11 cellular contexts compared by ENCODE assay signal in genomic region chr3:123632161-123632655, GRCh38. TPM values are rescaled to one million over a fixed set of nuclear protein-coding genes. Genes with fewer than 3 reads are reported as not detected.
DNase-seq lines count a peak whose midpoint lies in the region; ATAC-seq and TF ChIP-seq lines count a peak whose summit lies in the region.
"Had no signal": no experiment of that assay in that cellular context is flagged by ENCODE, and none has a peak within 500 bp of the region (broad histone marks: within the 10 kb centered on the region; RNA-seq: fewer than 3 reads in every experiment).

No MANE protein-coding gene starts in this region.

- H3K9me3 ChIP-seq in PC-9 (ENCODE audit: insufficient read depth, low read depth) (0 out of 2 replicates have a peak, but pooled peaks cover 9% of the 10 kb centered on the region), esophagus squamous epithelium (no peaks in the 10 kb centered on the region), left lung (no peaks in the 10 kb centered on the region)
- H3K9me3 ChIP-seq: right lobe of liver had no signal

- POLR2A ChIA-PET in PC-9 (lab: Charles Lee; ENCODE audit: unreplicated experiment): interaction anchor here (0.6 kb wide), 1 partner anchor 45 kb away, joined by 4 read pairs; no protein-coding TSS in a partner anchor

- H3K27ac Mint-ChIP-seq in activated naive CD8-positive, alpha-beta T cell treated with anti-CD3 and anti-CD28 coated beads, Interleukin-2, amount 50 U/mL, for 24 hours: no peak overlapping the region

- intact Hi-C loops in PC-9 (cut with micrococcal nuclease; ENCODE audit: unreplicated experiment) (no loop called here), esophagus squamous epithelium (cut with DNase I) (no loop called here), left lung (cut with DNase I) (no loop called here)

- peaks cover 11% of the 10 kb centered on the region; the same call in 1 of the 2 replicates for H3F3A ChIP-seq in PC-9 (ENCODE audit: insufficient read depth, low read depth)

- TF ChIP-seq CTCF in C4-2B (conservative IDR thresholded peaks at IDR 0.05): no peak
- no peak for TF ChIP-seq CTCF in PC-9 (conservative IDR thresholded peaks at IDR 0.05)
- TF ChIP-seq CTCF in esophagus squamous epithelium (IDR thresholded peaks at IDR 0.05): no peak
- no peak for TF ChIP-seq CTCF in omental fat pad (IDR thresholded peaks at IDR 0.05)
- TF ChIP-seq CTCF in left lung (IDR thresholded peaks at IDR 0.05): no peak

- no TSS peak for BruUV-seq in PC-9 (replicated peaks; lab: Mats Ljungman, UMichigan)

- H3K27me3 Mint-ChIP-seq in activated naive CD8-positive, alpha-beta T cell treated with anti-CD3 and anti-CD28 coated beads, Interleukin-2, amount 50 U/mL, for 24 hours: peaks cover 2% of the 10 kb centered on the region

- no peak for TF ChIP-seq POLR2A in esophagus squamous epithelium (IDR thresholded peaks at IDR 0.05)

- no peak overlapping the region for H3K4me3 Mint-ChIP-seq in activated naive CD8-positive, alpha-beta T cell treated with anti-CD3 and anti-CD28 coated beads, Interleukin-2, amount 50 U/mL, for 24 hours

- H3K4me1 ChIP-seq in PC-9 (replicated peaks; ENCODE audit: insufficient read depth): peaks cover 40% of the 10 kb centered on the region
- H3K4me1 ChIP-seq in esophagus squamous epithelium: peaks cover 12 to 75% (median 19%) of the 10 kb centered on the region in 3 donors
- peaks cover 13% of the 10 kb centered on the region in 2 donors for H3K4me1 ChIP-seq in left lung

- H2AFZ ChIP-seq in PC-9: no peak overlapping the region

- H3K79me2 ChIP-seq in PC-9 (ENCODE audit: low read depth): no peaks in the 10 kb centered on the region

- peak overlapping the region; percentile 49 for H3K27ac ChIP-seq in C4-2B
- 0 out of 2 replicates have a peak overlapping the region, but pooled peaks have one; percentile 13 for H3K27ac ChIP-seq in PC-9
- peak overlapping the region in 3 of 4 donors; percentile 39 to 75 (median 47) for H3K27ac ChIP-seq in esophagus squamous epithelium
- no peak overlapping the region for H3K27ac ChIP-seq in left lung
- H3K27ac ChIP-seq: right lobe of liver had no signal

- H3K36me3 Mint-ChIP-seq in activated naive CD8-positive, alpha-beta T cell treated with anti-CD3 and anti-CD28 coated beads, Interleukin-2, amount 50 U/mL, for 24 hours (ENCODE audit: low read depth): peaks cover 5% of the 10 kb centered on the region

- peak in 1 of 2 experiments; percentile 47 for DNase-seq in PC-9
- DNase-seq in esophagus squamous epithelium (lab: John Stamatoyannopoulos, UW): no peak
- DNase-seq in omental fat pad (ENCODE audit: low spot score): no peak
- DNase-seq in NK-92 (lab: John Stamatoyannopoulos, UW; ENCODE audit: unreplicated experiment): no peak
- no peak for DNase-seq in activated naive CD8-positive, alpha-beta T cell treated with anti-CD3 and anti-CD28 coated beads, Interleukin-2, amount 50 U/mL, for 24 hours
- no peak for DNase-seq in left lung
- DNase-seq: effector memory CD4-positive, alpha-beta T cell; kidney; right lobe of liver had no signal

- 17 to 23% methylated on average over 4 to 6 of the region's 6 CpGs for WGBS in esophagus squamous epithelium, 2 donors

- ATAC-seq in omental fat pad (ENCODE audit: low FRiP score) (peak; percentile 74), left lung (no peak), HG03175 (IDR thresholded peaks at IDR 0.05; ENCODE audit: unreplicated experiment) (no peak)
- no peak for ATAC-seq in activated naive CD8-positive, alpha-beta T cell treated with anti-CD3 and anti-CD28 coated beads, Interleukin-2, amount 50 U/mL, for 24 hours
- ATAC-seq: right lobe of liver had no signal

- H3K27me3 ChIP-seq in PC-9 (ENCODE audit: insufficient read depth, low read depth): no peaks in the 10 kb centered on the region
- H3K27me3 ChIP-seq in esophagus squamous epithelium: no peaks in the 10 kb centered on the region
- H3K27me3 ChIP-seq in left lung: no peaks in the 10 kb centered on the region
- H3K27me3 ChIP-seq: right lobe of liver had no signal

- H3K4me1 Mint-ChIP-seq in activated naive CD8-positive, alpha-beta T cell treated with anti-CD3 and anti-CD28 coated beads, Interleukin-2, amount 50 U/mL, for 24 hours: no peaks in the 10 kb centered on the region

- no peaks in the 10 kb centered on the region for H4K20me1 ChIP-seq in PC-9 (ENCODE audit: insufficient read depth)

- H3K9me2 ChIP-seq in PC-9 (ENCODE audit: insufficient read depth): no peaks in the 10 kb centered on the region

- CTCF ChIA-PET in PC-9 (lab: Charles Lee): no interaction called here

- H3K36me3 ChIP-seq in PC-9 (ENCODE audit: low read depth) (no peaks in the 10 kb centered on the region), esophagus squamous epithelium (peaks cover 0 to 28% (median 0%) of the 10 kb centered on the region in 3 donors), left lung (peaks cover 0 to 11% of the 10 kb centered on the region in 2 donors)

- H3K4me3 ChIP-seq in PC-9 (no peak overlapping the region), esophagus squamous epithelium (no peak overlapping the region), left lung (no peak overlapping the region)
- H3K4me3 ChIP-seq: right lobe of liver had no signal

- 0 out of 2 replicates have a peak overlapping the region, but pooled peaks have one; percentile 19 for H3K4me2 ChIP-seq in PC-9

- no peaks in the 10 kb centered on the region for H3K9me3 Mint-ChIP-seq in activated naive CD8-positive, alpha-beta T cell treated with anti-CD3 and anti-CD28 coated beads, Interleukin-2, amount 50 U/mL, for 24 hours

RNA-seq across cellular contexts. Expression of gene HACD2, which starts 47.4 kb away (rescaled TPM):
- total RNA-seq in PC-9 (2021) (38.4 and 53.3 TPM in 2 replicates), esophagus squamous epithelium (10 to 100 TPM; 28.4 to 46.6 (median 34.9) TPM), omental fat pad (10 to 100 TPM; 31.7 to 44.9 (median 34.0) TPM), left lung (10 to 100 TPM; 59.8 to 60.9 TPM)

Comparison
In these comparisons a context has a peak if more than half of its experiments do, and no peak if none do; other contexts are left out.
1. H3K27ac ChIP-seq: peak in C4-2B (single experiment), PC-9 (single experiment) and esophagus squamous epithelium (3 of 4); none in left lung (0 of 2).